Comparison of ENCODE assay signal across 17 cellular contexts in genomic region chrX:95057341-95057740, GRCh38.
A peak's percentile ranks its signal among the peaks of the same experiment; 100 is the strongest.
DNase-seq lines count a peak whose midpoint lies in the region; ATAC-seq, FAIRE-seq and TF ChIP-seq lines count a peak whose summit lies in the region.
"Had no signal": no experiment of that assay in that cellular context is flagged by ENCODE, and none has a peak within 500 bp of the region (broad histone marks: within the 10 kb centered on the region; RNA-seq: fewer than 3 reads in every experiment).

No MANE protein-coding gene starts in this region.

- TF ChIP-seq CTCF in astrocyte (IDR thresholded peaks at IDR 0.05; ENCODE audit: insufficient read depth, low read depth, low read length) = no peak

- H3K79me2 ChIP-seq in GM23248 (ENCODE audit: insufficient read depth) (no peaks in the 10 kb centered on the region), astrocyte (ENCODE audit: insufficient read depth, low read length) (no peaks in the 10 kb centered on the region)

- H3K9me3 Mint-ChIP-seq in astrocyte (ENCODE audit: unreplicated experiment) = no peaks in the 10 kb centered on the region
- H3K9me3 Mint-ChIP-seq in activated naive CD8-positive, alpha-beta T cell treated with anti-CD3 and anti-CD28 coated beads, Interleukin-2, amount 50 U/mL, for 24 hours = no peaks in the 10 kb centered on the region
- H3K9me3 Mint-ChIP-seq: CD4-positive, alpha-beta T cell; H9 had no signal

- no peak for FAIRE-seq in astrocyte (lab: Jason Lieb, UNC)
- FAIRE-seq: G401.6 had no signal

- WGBS in GM23248 (ENCODE audit: low coverage in 1 of 2, low lambda C conversion rate in 2 of 2, missing lambda C conversion rate in 2 of 2), 2 experiments = 3 to 24% methylated on average over 2 of the region's 2 CpGs

- H3K27ac Mint-ChIP-seq in astrocyte (ENCODE audit: unreplicated experiment) = no peak overlapping the region
- H3K27ac Mint-ChIP-seq in activated naive CD8-positive, alpha-beta T cell treated with anti-CD3 and anti-CD28 coated beads, Interleukin-2, amount 50 U/mL, for 24 hours = no peak overlapping the region
- H3K27ac Mint-ChIP-seq: B cell; CD4-positive, alpha-beta T cell; H9 had no signal

- no peaks in the 10 kb centered on the region for H3K27me3 ChIP-seq in GM23248 (replicated peaks; ENCODE audit: insufficient read depth)
- no peaks in the 10 kb centered on the region for H3K27me3 ChIP-seq in astrocyte (ENCODE audit: insufficient read depth, low read length)
- no peaks in the 10 kb centered on the region for H3K27me3 ChIP-seq in skeletal muscle satellite cell (ENCODE audit: control insufficient read depth, insufficient read depth, low read length)
- H3K27me3 ChIP-seq: SJSA1 had no signal

- no peaks in the 10 kb centered on the region for H3K36me3 Mint-ChIP-seq in astrocyte (ENCODE audit: low read depth, unreplicated experiment)
- no peaks in the 10 kb centered on the region for H3K36me3 Mint-ChIP-seq in activated naive CD8-positive, alpha-beta T cell treated with anti-CD3 and anti-CD28 coated beads, Interleukin-2, amount 50 U/mL, for 24 hours (ENCODE audit: low read depth)

- H4K20me1 ChIP-seq in GM23248 (ENCODE audit: insufficient read depth) (no peaks in the 10 kb centered on the region), astrocyte (ENCODE audit: insufficient read depth, low read length) (no peaks in the 10 kb centered on the region)

- H3K4me3 ChIP-seq in GM23248 (no peak overlapping the region), astrocyte (ENCODE audit: insufficient read depth, low read depth, low read length) (no peak overlapping the region), skeletal muscle satellite cell (ENCODE audit: low read length) (no peak overlapping the region)
- H3K4me3 ChIP-seq: PC-9, SJSA1 had no signal

- no peaks in the 10 kb centered on the region for H3K9me3 ChIP-seq in GM23248 (ENCODE audit: low read depth)
- H3K9me3 ChIP-seq in astrocyte (ENCODE audit: insufficient read depth, low read depth, low read length) = no peaks in the 10 kb centered on the region
- no peaks in the 10 kb centered on the region for H3K9me3 ChIP-seq in skeletal muscle satellite cell (replicated peaks; ENCODE audit: low read length)
- H3K9me3 ChIP-seq: SJSA1 had no signal

- H2AFZ ChIP-seq in GM23248 (peak overlapping the region; percentile 35; the same call in 1 of the 2 replicates), astrocyte (ENCODE audit: low read depth, low read length) (no peak overlapping the region)
- H2AFZ ChIP-seq: PC-9 had no signal

- no peaks in the 10 kb centered on the region for H3K9me2 ChIP-seq in GM23248 (ENCODE audit: insufficient read depth)

- in situ Hi-C loops in GM23248 (cut with MboI) = no loop called here

- H3K4me2 ChIP-seq in GM23248 (ENCODE audit: unreplicated experiment) (peak overlapping the region; percentile 28), astrocyte (ENCODE audit: low read length) (peak overlapping the region; percentile 54), skeletal muscle satellite cell (ENCODE audit: low read length) (peak overlapping the region; percentile 44)
- H3K4me2 ChIP-seq: PC-9 had no signal

- H3F3A ChIP-seq in GM23248 (ENCODE audit: insufficient read depth) = 0 out of 2 replicates have a peak, but pooled peaks cover 11% of the 10 kb centered on the region

- no peaks in the 10 kb centered on the region for H3K27me3 Mint-ChIP-seq in astrocyte (ENCODE audit: low read depth, unreplicated experiment)
- no peaks in the 10 kb centered on the region for H3K27me3 Mint-ChIP-seq in activated naive CD8-positive, alpha-beta T cell treated with anti-CD3 and anti-CD28 coated beads, Interleukin-2, amount 50 U/mL, for 24 hours
- H3K27me3 Mint-ChIP-seq: B cell; CD4-positive, alpha-beta T cell had no signal

- DNase-seq in GM23248 (peak; percentile 22), astrocyte (ENCODE audit: low read depth) (peak; percentile 49), fibroblast of peridontal ligament (ENCODE audit: extremely low read depth) (peak; percentile 72), NCI-H146 treated with DMSO at 0.1 percent for 48 hours (lab: John Stamatoyannopoulos, UW; ENCODE audit: unreplicated experiment) (no peak), DMS79 treated with DMSO at 0.1 percent for 48 hours (lab: John Stamatoyannopoulos, UW) (no peak)
- DNase-seq in activated naive CD8-positive, alpha-beta T cell treated with anti-CD3 and anti-CD28 coated beads, Interleukin-2, amount 50 U/mL, for 24 hours = no peak
- DNase-seq: CD4-positive, alpha-beta T cell; H9; NCI-H1417 treated with DMSO at 0.1 percent for 48 hours; NCI-H2029; NCI-H510A treated with DMSO at 0.1 percent for 48 hours; PC-9 had no signal

- H3K27ac ChIP-seq in GM23248 (no peak overlapping the region), astrocyte (ENCODE audit: low read depth, low read length) (peak overlapping the region; percentile 37)
- H3K27ac ChIP-seq: PC-9, SJSA1 had no signal

- no peak for ATAC-seq in HG03175 (IDR thresholded peaks at IDR 0.05; ENCODE audit: unreplicated experiment)
- ATAC-seq in activated naive CD8-positive, alpha-beta T cell treated with anti-CD3 and anti-CD28 coated beads, Interleukin-2, amount 50 U/mL, for 24 hours = no peak

- no peak overlapping the region for H3K4me3 Mint-ChIP-seq in astrocyte (ENCODE audit: unreplicated experiment)
- no peak overlapping the region for H3K4me3 Mint-ChIP-seq in activated naive CD8-positive, alpha-beta T cell treated with anti-CD3 and anti-CD28 coated beads, Interleukin-2, amount 50 U/mL, for 24 hours
- H3K4me3 Mint-ChIP-seq: B cell; CD4-positive, alpha-beta T cell; H9 had no signal

- peaks cover 21% of the 10 kb centered on the region for H3K4me1 Mint-ChIP-seq in astrocyte (ENCODE audit: low read depth, unreplicated experiment)
- H3K4me1 Mint-ChIP-seq in activated naive CD8-positive, alpha-beta T cell treated with anti-CD3 and anti-CD28 coated beads, Interleukin-2, amount 50 U/mL, for 24 hours = no peaks in the 10 kb centered on the region
- H3K4me1 Mint-ChIP-seq: B cell had no signal

- no peaks in the 10 kb centered on the region for H3K36me3 ChIP-seq in GM23248 (ENCODE audit: low read depth)
- no peaks in the 10 kb centered on the region for H3K36me3 ChIP-seq in astrocyte (ENCODE audit: insufficient read depth, low read length)
- no peaks in the 10 kb centered on the region for H3K36me3 ChIP-seq in skeletal muscle satellite cell (ENCODE audit: insufficient read depth, low read length)
- H3K36me3 ChIP-seq: SJSA1 had no signal

- H3K9ac ChIP-seq in GM23248 = no peak overlapping the region
- H3K9ac ChIP-seq in astrocyte (ENCODE audit: low read length) = no peak overlapping the region
- peak overlapping the region; percentile 11 for H3K9ac ChIP-seq in skeletal muscle satellite cell (ENCODE audit: low read depth, low read length)

- H3K4me1 ChIP-seq in GM23248 (ENCODE audit: insufficient read depth) = peaks cover 46% of the 10 kb centered on the region
- peaks cover 20% of the 10 kb centered on the region for H3K4me1 ChIP-seq in astrocyte (ENCODE audit: insufficient read depth, low read length)
- peaks cover 37% of the 10 kb centered on the region for H3K4me1 ChIP-seq in skeletal muscle satellite cell (ENCODE audit: control insufficient read depth, insufficient read depth, low read length)

Comparison
In these comparisons a context has a peak if more than half of its experiments do, and no peak if none do; other contexts are left out.
1. DNase-seq: peak in GM23248 (single experiment), astrocyte (single experiment) and fibroblast of peridontal ligament (single experiment); none in NCI-H146 treated with DMSO at 0.1 percent for 48 hours (single experiment), DMS79 treated with DMSO at 0.1 percent for 48 hours (single experiment) and activated naive CD8-positive, alpha-beta T cell treated with anti-CD3 and anti-CD28 coated beads, Interleukin-2, amount 50 U/mL, for 24 hours (single experiment).
2. Peak in every context shown above with its lines, with median percentiles within 50 percentile points of each other: H3K4me2 ChIP-seq.